Comparison of ENCODE assay signal across 16 cellular contexts in genomic region chr5:36162810-36163486, GRCh38.
"Had no signal": no experiment of that assay in that cellular context is flagged by ENCODE, and none has a peak within 500 bp of the region (broad histone marks: within the 10 kb centered on the region; RNA-seq: fewer than 3 reads in every experiment).

No MANE protein-coding gene starts in this region.

- H3K27ac Mint-ChIP-seq: stimulated activated naive B cell treated with anti-CD40 and anti-IgM and Interleukin-4, amounts not matched to agents 10 μg/mL and 1 μg/mL and 100 μg/mL, for 72 hours had no signal

- FAIRE-seq: islet of Langerhans had no signal

- DNase-seq: activated CD4-positive, alpha-beta T cell treated with anti-CD3 and anti-CD28 coated beads, Interleukin-2, amount 10 ng/mL, durations not matched to agents 7 days and 5 days; activated CD8-positive, alpha-beta memory T cell treated with anti-CD3 and anti-CD28 coated beads for 24 hours; activated gamma-delta T cell treated with Interleukin-2 at 50 U/mL for 16 hours; activated naive CD8-positive, alpha-beta T cell treated with anti-CD3 and anti-CD28 coated beads, Interleukin-2, amount 10 ng/mL, durations not matched to agents 7 days and 5 days; aorta; endodermal cell; gastrocnemius medialis; naive thymus-derived CD8-positive, alpha-beta T cell; stimulated activated CD4-positive, alpha-beta T cell treated with anti-CD3 and anti-CD28 coated beads, Interleukin-15, amount 100 ng/mL, for 24 hours; stimulated activated CD4-positive, alpha-beta T cell treated with anti-CD3 and anti-CD28 coated beads, Interleukin-4, amount 100 ng/mL, for 1 hour; stimulated activated naive B cell treated with anti-CD40 and anti-IgM and Interleukin-4, amounts not matched to agents 10 μg/mL and 1 μg/mL and 100 μg/mL, for 72 hours; upper lobe of left lung had no signal

- H3K4me3 Mint-ChIP-seq: activated CD4-positive, alpha-beta T cell treated with anti-CD3 and anti-CD28 coated beads, Interleukin-2, amount 10 ng/mL, durations not matched to agents 7 days and 5 days; activated naive CD8-positive, alpha-beta T cell treated with anti-CD3 and anti-CD28 coated beads, Interleukin-2, amount 10 ng/mL, durations not matched to agents 7 days and 5 days; endodermal cell; naive thymus-derived CD8-positive, alpha-beta T cell; stimulated activated naive B cell treated with anti-CD40 and anti-IgM and Interleukin-4, amounts not matched to agents 10 μg/mL and 1 μg/mL and 100 μg/mL, for 72 hours had no signal

- H3K27me3 Mint-ChIP-seq: activated CD4-positive, alpha-beta T cell treated with anti-CD3 and anti-CD28 coated beads, Interleukin-2, amount 10 ng/mL, durations not matched to agents 7 days and 5 days; activated naive CD8-positive, alpha-beta T cell treated with anti-CD3 and anti-CD28 coated beads, Interleukin-2, amount 10 ng/mL, durations not matched to agents 7 days and 5 days; naive thymus-derived CD8-positive, alpha-beta T cell; stimulated activated naive B cell treated with anti-CD40 and anti-IgM and Interleukin-4, amounts not matched to agents 10 μg/mL and 1 μg/mL and 100 μg/mL, for 72 hours had no signal

- ATAC-seq: gastrocnemius medialis; naive thymus-derived CD8-positive, alpha-beta T cell; stimulated activated naive B cell treated with anti-CD40 and anti-IgM and Interleukin-4, amounts not matched to agents 10 μg/mL and 1 μg/mL and 100 μg/mL, for 72 hours had no signal

- H3K4me3 ChIP-seq: breast epithelium, gastrocnemius medialis, lung, suprapubic skin, upper lobe of left lung had no signal

- H3K9me3 Mint-ChIP-seq: activated CD4-positive, alpha-beta T cell treated with anti-CD3 and anti-CD28 coated beads, Interleukin-2, amount 10 ng/mL, durations not matched to agents 7 days and 5 days; activated naive CD8-positive, alpha-beta T cell treated with anti-CD3 and anti-CD28 coated beads, Interleukin-2, amount 10 ng/mL, durations not matched to agents 7 days and 5 days; endodermal cell; naive thymus-derived CD8-positive, alpha-beta T cell; stimulated activated naive B cell treated with anti-CD40 and anti-IgM and Interleukin-4, amounts not matched to agents 10 μg/mL and 1 μg/mL and 100 μg/mL, for 72 hours had no signal

- H3K27ac ChIP-seq: breast epithelium, gastrocnemius medialis, suprapubic skin, upper lobe of left lung had no signal
